20 cellular contexts compared by ENCODE assay signal in genomic region chr7:40538281-40538680, GRCh38.
DNase-seq lines count a peak whose midpoint lies in the region; ATAC-seq, FAIRE-seq and TF ChIP-seq lines count a peak whose summit lies in the region.
"Had no signal": no experiment of that assay in that cellular context is flagged by ENCODE, and none has a peak within 500 bp of the region (broad histone marks: within the 10 kb centered on the region; RNA-seq: fewer than 3 reads in every experiment).

No MANE protein-coding gene starts in this region.

- no peak overlapping the region for H3K27ac ChIP-seq in IMR-90 (ENCODE audit: insufficient read depth, low read length)
- H3K27ac ChIP-seq in astrocyte (ENCODE audit: low read depth, low read length), result no peak overlapping the region
- H3K27ac ChIP-seq in psoas muscle, result no peak overlapping the region
- H3K27ac ChIP-seq: A549 had no signal

- H2BK5ac ChIP-seq in IMR-90 (ENCODE audit: low read depth, low read length, poor library complexity, severe bottlenecking), result no peak overlapping the region

- H3K27me3 Mint-ChIP-seq in astrocyte (ENCODE audit: low read depth, unreplicated experiment), result no peaks in the 10 kb centered on the region

- no peak overlapping the region for H3K9ac ChIP-seq in IMR-90 (ENCODE audit: low read depth, low read length)
- no peak overlapping the region for H3K9ac ChIP-seq in astrocyte (ENCODE audit: low read length)

- FAIRE-seq in astrocyte (lab: Jason Lieb, UNC), result no peak
- FAIRE-seq: A549 had no signal

- no peak overlapping the region for H2BK15ac ChIP-seq in IMR-90 (ENCODE audit: low read depth, low read length)

- H2BK120ac ChIP-seq in IMR-90 (ENCODE audit: low read depth, low read length), result no peak overlapping the region

- dilution Hi-C loops in IMR-90 (cut with HindIII; ENCODE audit: low sequenced_read_pairs, unreplicated experiment), result no loop called here

- H4K5ac ChIP-seq in IMR-90 (ENCODE audit: low read depth, low read length), result no peak overlapping the region

- H3K9me1 ChIP-seq in IMR-90 (ENCODE audit: insufficient read depth, low read length), result peaks cover 4% of the 10 kb centered on the region; the same call in 1 of the 2 replicates

- no peak overlapping the region for H3K4ac ChIP-seq in IMR-90 (ENCODE audit: low read depth, low read length)

- H3K4me1 ChIP-seq in IMR-90 (ENCODE audit: control insufficient read depth, insufficient read depth, low read length), result no peaks in the 10 kb centered on the region
- no peaks in the 10 kb centered on the region for H3K4me1 ChIP-seq in astrocyte (ENCODE audit: insufficient read depth, low read length)
- H3K4me1 ChIP-seq in psoas muscle, result no peaks in the 10 kb centered on the region
- H3K4me1 ChIP-seq: A549 had no signal

- WGBS in IMR-90 (ENCODE audit: extremely low coverage in 2 of 2, insufficient read length in 1 of 2), 2 experiments, result no CpG with 5 or more reads among the region's 1 CpG
- WGBS in psoas muscle, 3 donors, result 27 to 57% (median 27%) methylated on average over 1 of the region's 1 CpG

- H2AK9ac ChIP-seq in IMR-90 (replicated peaks; ENCODE audit: low read depth, low read length, poor library complexity), result no peak overlapping the region

- H3K79me2 ChIP-seq in astrocyte (ENCODE audit: insufficient read depth, low read length), result no peaks in the 10 kb centered on the region

- DNase-seq in IMR-90 (peak; percentile 11), NB4 (ENCODE audit: low read depth) (peak; percentile 44), astrocyte (ENCODE audit: low read depth) (peak; percentile 48), iris pigment epithelial cell (ENCODE audit: low read depth) (peak; percentile 39), hypothalamus (lab: John Stamatoyannopoulos, UW) (no peak), psoas muscle (no peak), ACHN (no peak)
- DNase-seq: BE2C; NCI-H1092 treated with DMSO at 0.1 percent for 48 hours; NCI-H146; NCI-H2081; NCI-H2171; NCI-H345; NCI-H524; NCI-H774; NK-92 treated with Interleukin-12 subunit alpha and Interleukin-12 subunit beta, amount 100 ng/mL, for 24 hours; Right ventricle myocardium superior had no signal

- TF ChIP-seq CTCF in IMR-90 (conservative IDR thresholded peaks at IDR 0.05; ENCODE audit: low read depth, low read length) (no peak), NB4 (IDR thresholded peaks at IDR 0.05; ENCODE audit: low read depth, low read length) (no peak), astrocyte (IDR thresholded peaks at IDR 0.05; ENCODE audit: insufficient read depth, low read depth, low read length) (no peak), psoas muscle (IDR thresholded peaks at IDR 0.05) (no peak)

- no peak overlapping the region for H3K14ac ChIP-seq in IMR-90 (replicated peaks; ENCODE audit: low read depth, low read length)

- H3K9me3 ChIP-seq in IMR-90 (ENCODE audit: control insufficient read depth, insufficient read depth, low read length) (no peaks in the 10 kb centered on the region), astrocyte (ENCODE audit: insufficient read depth, low read depth, low read length) (no peaks in the 10 kb centered on the region), psoas muscle (no peaks in the 10 kb centered on the region)
- H3K9me3 ChIP-seq: A549, BE2C had no signal

- no peaks in the 10 kb centered on the region for H3K79me1 ChIP-seq in IMR-90 (ENCODE audit: low read depth in 1 of 2, low read length in 2 of 2)

- H2AFZ ChIP-seq in IMR-90 (replicated peaks; ENCODE audit: low read length, poor library complexity) (no peak overlapping the region), astrocyte (ENCODE audit: low read depth, low read length) (no peak overlapping the region)

- in situ Hi-C loops in IMR-90 (cut with MboI; ENCODE audit: low sequenced_read_pairs), result no loop called here
- in situ Hi-C loops in ACHN (cut with HindIII; ENCODE audit: low pct_ligation_motif_present, low pct_unique_long_range_greater_than_20kb, low sequenced_read_pairs), result no loop called here

- H2BK20ac ChIP-seq in IMR-90 (ENCODE audit: low read depth, low read length), result no peak overlapping the region

- H3K36me3 ChIP-seq in IMR-90 (ENCODE audit: control insufficient read depth, insufficient read depth, low read length) (no peaks in the 10 kb centered on the region), astrocyte (ENCODE audit: insufficient read depth, low read length) (no peaks in the 10 kb centered on the region), psoas muscle (ENCODE audit: insufficient read depth in 1 of 2, low read depth in 1 of 2) (no peaks in the 10 kb centered on the region)
- H3K36me3 ChIP-seq: BE2C had no signal

- POLR2A ChIA-PET in IMR-90 (lab: Charles Lee; ENCODE audit: unreplicated experiment), result no interaction called here

- H3K9me3 Mint-ChIP-seq in astrocyte (ENCODE audit: unreplicated experiment), result no peaks in the 10 kb centered on the region

- H4K91ac ChIP-seq in IMR-90 (ENCODE audit: insufficient read depth, low read depth, low read length), result no peak overlapping the region

- H3K18ac ChIP-seq in IMR-90 (ENCODE audit: low read depth, low read length), result no peak overlapping the region

- TF ChIP-seq RAD21 in IMR-90 (IDR thresholded peaks at IDR 0.05; ENCODE audit: low read length), result no peak

- no peak overlapping the region for H3K56ac ChIP-seq in IMR-90 (ENCODE audit: extremely low read depth, insufficient read depth, low read length)

- no peaks in the 10 kb centered on the region for H3K36me3 Mint-ChIP-seq in astrocyte (ENCODE audit: low read depth, unreplicated experiment)
- H3K36me3 Mint-ChIP-seq: IgD-negative memory B cell had no signal

- CTCF ChIA-PET in IMR-90 (lab: Yijun Ruan, JAX), result no interaction called here

- H3K4me1 Mint-ChIP-seq in astrocyte (ENCODE audit: low read depth, unreplicated experiment), result peaks cover 7% of the 10 kb centered on the region
- H3K4me1 Mint-ChIP-seq: IgD-negative memory B cell had no signal

- no TSS peak for BruUV-seq in IMR-90 (replicated peaks; lab: Mats Ljungman, UMichigan)

- TF ChIP-seq POLR2A in IMR-90 (IDR thresholded peaks at IDR 0.05; ENCODE audit: low read depth, low read length) (no peak), NB4 (IDR thresholded peaks at IDR 0.05; ENCODE audit: extremely low read depth, insufficient read length) (no peak)

- ATAC-seq in IMR-90 (ENCODE audit: low read depth) (no peak), psoas muscle (no peak), HG03354 (IDR thresholded peaks at IDR 0.05; ENCODE audit: poor library complexity, severe bottlenecking, unreplicated experiment) (no peak)
- ATAC-seq: A549 had no signal

- H4K8ac ChIP-seq in IMR-90 (ENCODE audit: low read depth in 2 of 2, low read length in 2 of 2), result no peak overlapping the region

- no peaks in the 10 kb centered on the region for H3K27me3 ChIP-seq in IMR-90 (ENCODE audit: control insufficient read depth, insufficient read depth, low read length)
- no peaks in the 10 kb centered on the region for H3K27me3 ChIP-seq in astrocyte (ENCODE audit: insufficient read depth, low read length)
- no peaks in the 10 kb centered on the region for H3K27me3 ChIP-seq in psoas muscle (ENCODE audit: insufficient read depth in 3 of 3, low read length in 2 of 3)
- H3K27me3 ChIP-seq: BE2C had no signal

- H3K27ac Mint-ChIP-seq in astrocyte (ENCODE audit: unreplicated experiment), result no peak overlapping the region
- H3K27ac Mint-ChIP-seq: IgD-negative memory B cell had no signal

- intact Hi-C loops in IMR-90 (cut with micrococcal nuclease) (no loop called here), psoas muscle (cut with DNase I) (no loop called here)

- no peak overlapping the region for H2AK5ac ChIP-seq in IMR-90 (ENCODE audit: low read depth, low read length)

- H4K20me1 ChIP-seq in IMR-90 (ENCODE audit: insufficient read depth, low read length) (no peaks in the 10 kb centered on the region), astrocyte (ENCODE audit: insufficient read depth, low read length) (no peaks in the 10 kb centered on the region)

- no peak overlapping the region for H3K4me3 ChIP-seq in IMR-90 (ENCODE audit: insufficient read depth, low read depth, low read length)
- H3K4me3 ChIP-seq in NB4 (ENCODE audit: low read depth, low read length), result no peak overlapping the region
- no peak overlapping the region for H3K4me3 ChIP-seq in astrocyte (ENCODE audit: insufficient read depth, low read depth, low read length)
- no peak overlapping the region for H3K4me3 ChIP-seq in psoas muscle
- H3K4me3 ChIP-seq: A549 had no signal

- no peak overlapping the region for H3K4me3 Mint-ChIP-seq in astrocyte (ENCODE audit: unreplicated experiment)
- H3K4me3 Mint-ChIP-seq: IgD-negative memory B cell had no signal

- H3K4me2 ChIP-seq in IMR-90 (ENCODE audit: low read depth, low read length), result no peak overlapping the region
- H3K4me2 ChIP-seq in astrocyte (ENCODE audit: low read length), result no peak overlapping the region
- H3K4me2 ChIP-seq: A549 had no signal

- no peak overlapping the region for H3K23ac ChIP-seq in IMR-90 (ENCODE audit: low read depth, low read length)

TF ChIP-seq in IMR-90, 13 proteins besides CTCF, POLR2A, EP300 and RAD21 (continues in another document):
- no peak for TF ChIP-seq FOS (IDR thresholded peaks at IDR 0.05; ENCODE audit: low read depth, low read length)
- TF ChIP-seq CEBPB (IDR thresholded peaks at IDR 0.05; ENCODE audit: low read depth, low read length), result no peak
- no peak for TF ChIP-seq ELK1 (IDR thresholded peaks at IDR 0.05; ENCODE audit: borderline replicate concordance, low read depth, low read length)
- TF ChIP-seq SMC3 (IDR thresholded peaks at IDR 0.05; ENCODE audit: low read depth, low read length), result no peak
- no peak for TF ChIP-seq MXI1 (IDR thresholded peaks at IDR 0.05; ENCODE audit: borderline replicate concordance, low read depth, low read length)
- TF ChIP-seq NFE2L2 (IDR thresholded peaks at IDR 0.05; ENCODE audit: low read depth, low read length), result no peak
- no peak for TF ChIP-seq MAZ (IDR thresholded peaks at IDR 0.05; ENCODE audit: borderline replicate concordance, low read depth, low read length)
- TF ChIP-seq MAFK (IDR thresholded peaks at IDR 0.05; ENCODE audit: low read depth, low read length), result no peak
- no peak for TF ChIP-seq RCOR1 (IDR thresholded peaks at IDR 0.05; ENCODE audit: insufficient replicate concordance, low read length)
- no peak for TF ChIP-seq BHLHE40 (IDR thresholded peaks at IDR 0.05; ENCODE audit: low read depth, low read length)
- TF ChIP-seq RFX5 (IDR thresholded peaks at IDR 0.05; ENCODE audit: low read depth, low read length), result no peak
- no peak for TF ChIP-seq CHD1 (IDR thresholded peaks at IDR 0.05; ENCODE audit: low read depth, low read length)

Comparison
In these comparisons a context has a peak if more than half of its experiments do, and no peak if none do; other contexts are left out.
1. DNase-seq: peak in IMR-90 (single experiment), NB4 (single experiment), astrocyte (single experiment) and iris pigment epithelial cell (single experiment); none in hypothalamus (0 of 51), psoas muscle (0 of 2) and ACHN (single experiment).